2 cellular contexts compared by ENCODE assay signal in the genomic region with DNA sequence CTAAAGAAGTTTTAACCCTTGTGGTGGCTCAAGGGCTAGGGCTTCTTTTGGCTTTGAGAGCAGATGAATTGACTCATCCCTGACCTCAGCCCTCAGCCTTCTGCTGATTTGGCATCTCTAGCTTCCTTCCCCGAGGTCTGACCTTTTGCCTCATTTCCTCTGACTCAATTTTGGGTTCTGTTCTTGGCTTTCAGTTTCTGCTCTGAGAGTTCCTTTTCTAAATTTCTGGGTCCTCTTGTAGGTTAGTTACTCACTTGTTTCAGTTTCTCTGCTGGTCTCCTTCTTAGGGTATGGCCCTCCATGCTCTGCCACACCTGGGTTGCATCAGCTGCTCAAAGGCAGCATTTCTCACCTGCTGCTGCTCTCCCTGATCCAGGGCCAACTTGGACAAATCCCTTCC.
TF ChIP-seq lines count a peak whose summit lies in the region.

No MANE protein-coding gene starts in this region.

TF ChIP-seq in liver, 16 proteins besides CTCF, POLR2A, EP300 and RAD21:
- TF ChIP-seq GABPA (IDR thresholded peaks at IDR 0.05 in 1 of 2, conservative IDR thresholded peaks at IDR 0.05 in 1 of 2), result no peak
- peak in 1 of 2 donors; percentile 10 for TF ChIP-seq JUND (IDR thresholded peaks at IDR 0.05)
- TF ChIP-seq, protein P1, sequence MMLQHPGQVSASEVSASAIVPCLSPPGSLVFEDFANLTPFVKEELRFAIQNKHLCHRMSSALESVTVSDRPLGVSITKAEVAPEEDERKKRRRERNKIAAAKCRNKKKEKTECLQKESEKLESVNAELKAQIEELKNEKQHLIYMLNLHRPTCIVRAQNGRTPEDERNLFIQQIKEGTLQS (IDR thresholded peaks at IDR 0.05), result no peak
- no peak for TF ChIP-seq TAF1 (conservative IDR thresholded peaks at IDR 0.05)
- peak; percentile 67 for TF ChIP-seq NR2F2 (IDR thresholded peaks at IDR 0.05)
- peak in 1 of 2 donors; percentile 46 for TF ChIP-seq RXRA (IDR thresholded peaks at IDR 0.05)
- TF ChIP-seq, protein P2, sequence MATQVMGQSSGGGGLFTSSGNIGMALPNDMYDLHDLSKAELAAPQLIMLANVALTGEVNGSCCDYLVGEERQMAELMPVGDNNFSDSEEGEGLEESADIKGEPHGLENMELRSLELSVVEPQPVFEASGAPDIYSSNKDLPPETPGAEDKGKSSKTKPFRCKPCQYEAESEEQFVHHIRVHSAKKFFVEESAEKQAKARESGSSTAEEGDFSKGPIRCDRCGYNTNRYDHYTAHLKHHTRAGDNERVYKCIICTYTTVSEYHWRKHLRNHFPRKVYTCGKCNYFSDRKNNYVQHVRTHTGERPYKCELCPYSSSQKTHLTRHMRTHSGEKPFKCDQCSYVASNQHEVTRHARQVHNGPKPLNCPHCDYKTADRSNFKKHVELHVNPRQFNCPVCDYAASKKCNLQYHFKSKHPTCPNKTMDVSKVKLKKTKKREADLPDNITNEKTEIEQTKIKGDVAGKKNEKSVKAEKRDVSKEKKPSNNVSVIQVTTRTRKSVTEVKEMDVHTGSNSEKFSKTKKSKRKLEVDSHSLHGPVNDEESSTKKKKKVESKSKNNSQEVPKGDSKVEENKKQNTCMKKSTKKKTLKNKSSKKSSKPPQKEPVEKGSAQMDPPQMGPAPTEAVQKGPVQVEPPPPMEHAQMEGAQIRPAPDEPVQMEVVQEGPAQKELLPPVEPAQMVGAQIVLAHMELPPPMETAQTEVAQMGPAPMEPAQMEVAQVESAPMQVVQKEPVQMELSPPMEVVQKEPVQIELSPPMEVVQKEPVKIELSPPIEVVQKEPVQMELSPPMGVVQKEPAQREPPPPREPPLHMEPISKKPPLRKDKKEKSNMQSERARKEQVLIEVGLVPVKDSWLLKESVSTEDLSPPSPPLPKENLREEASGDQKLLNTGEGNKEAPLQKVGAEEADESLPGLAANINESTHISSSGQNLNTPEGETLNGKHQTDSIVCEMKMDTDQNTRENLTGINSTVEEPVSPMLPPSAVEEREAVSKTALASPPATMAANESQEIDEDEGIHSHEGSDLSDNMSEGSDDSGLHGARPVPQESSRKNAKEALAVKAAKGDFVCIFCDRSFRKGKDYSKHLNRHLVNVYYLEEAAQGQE (IDR thresholded peaks at IDR 0.05), result no peak
- no peak for TF ChIP-seq FOXA1 (IDR thresholded peaks at IDR 0.05)
- TF ChIP-seq EGR1 (IDR thresholded peaks at IDR 0.05; ENCODE audit: low read depth in 2 of 2), result no peak
- TF ChIP-seq YY1 (IDR thresholded peaks at IDR 0.05), result no peak
- TF ChIP-seq HNF4A (conservative IDR thresholded peaks at IDR 0.05), result no peak
- TF ChIP-seq, protein P3, sequence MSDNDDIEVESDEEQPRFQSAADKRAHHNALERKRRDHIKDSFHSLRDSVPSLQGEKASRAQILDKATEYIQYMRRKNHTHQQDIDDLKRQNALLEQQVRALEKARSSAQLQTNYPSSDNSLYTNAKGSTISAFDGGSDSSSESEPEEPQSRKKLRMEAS (IDR thresholded peaks at IDR 0.05), result peak; percentile 22
- no peak for TF ChIP-seq HNF4G (IDR thresholded peaks at IDR 0.05)
- TF ChIP-seq FOXA2 (IDR thresholded peaks at IDR 0.05), result no peak
- TF ChIP-seq, protein P4, sequence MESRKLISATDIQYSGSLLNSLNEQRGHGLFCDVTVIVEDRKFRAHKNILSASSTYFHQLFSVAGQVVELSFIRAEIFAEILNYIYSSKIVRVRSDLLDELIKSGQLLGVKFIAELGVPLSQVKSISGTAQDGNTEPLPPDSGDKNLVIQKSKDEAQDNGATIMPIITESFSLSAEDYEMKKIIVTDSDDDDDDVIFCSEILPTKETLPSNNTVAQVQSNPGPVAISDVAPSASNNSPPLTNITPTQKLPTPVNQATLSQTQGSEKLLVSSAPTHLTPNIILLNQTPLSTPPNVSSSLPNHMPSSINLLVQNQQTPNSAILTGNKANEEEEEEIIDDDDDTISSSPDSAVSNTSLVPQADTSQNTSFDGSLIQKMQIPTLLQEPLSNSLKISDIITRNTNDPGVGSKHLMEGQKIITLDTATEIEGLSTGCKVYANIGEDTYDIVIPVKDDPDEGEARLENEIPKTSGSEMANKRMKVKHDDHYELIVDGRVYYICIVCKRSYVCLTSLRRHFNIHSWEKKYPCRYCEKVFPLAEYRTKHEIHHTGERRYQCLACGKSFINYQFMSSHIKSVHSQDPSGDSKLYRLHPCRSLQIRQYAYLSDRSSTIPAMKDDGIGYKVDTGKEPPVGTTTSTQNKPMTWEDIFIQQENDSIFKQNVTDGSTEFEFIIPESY (IDR thresholded peaks at IDR 0.05), result no peak
- TF ChIP-seq SP1 (IDR thresholded peaks at IDR 0.05), result peak; percentile 18

TF ChIP-seq in HepG2, 621 proteins besides CTCF, POLR2A, EP300 and RAD21:
- TF ChIP-seq ZNF879 (CRISPR knock-in tag; IDR thresholded peaks at IDR 0.05) (no peak), KAT7 (CRISPR knock-in tag; IDR thresholded peaks at IDR 0.05; ENCODE audit: borderline replicate concordance) (no peak), KMT2A (CRISPR knock-in tag; IDR thresholded peaks at IDR 0.05) (no peak), SMARCE1 (IDR thresholded peaks at IDR 0.05; ENCODE audit: borderline replicate concordance) (no peak), ZNF567 (CRISPR knock-in tag; IDR thresholded peaks at IDR 0.05; ENCODE audit: borderline replicate concordance) (no peak), ZNF343 (CRISPR knock-in tag; IDR thresholded peaks at IDR 0.05) (no peak), TAF15 (IDR thresholded peaks at IDR 0.05; ENCODE audit: low read depth, low read length, poor library complexity, severe bottlenecking) (no peak), ZNF788 (CRISPR knock-in tag; IDR thresholded peaks at IDR 0.05; ENCODE audit: borderline replicate concordance) (no peak), HNRNPUL1 (IDR thresholded peaks at IDR 0.05; ENCODE audit: low read depth, low read length) (no peak), ZNF333 (CRISPR knock-in tag; IDR thresholded peaks at IDR 0.05; ENCODE audit: borderline replicate concordance) (no peak), ZNF652 (CRISPR knock-in tag; IDR thresholded peaks at IDR 0.05; ENCODE audit: borderline replicate concordance, low read depth) (no peak), NR1H2 (CRISPR knock-in tag; IDR thresholded peaks at IDR 0.05; ENCODE audit: borderline replicate concordance, low read depth) (no peak), AHR (CRISPR knock-in tag; IDR thresholded peaks at IDR 0.05) (no peak), ZNF781 (CRISPR knock-in tag; IDR thresholded peaks at IDR 0.05; ENCODE audit: borderline replicate concordance, not compliant biosample characterization) (no peak), ZNF674 (CRISPR knock-in tag; IDR thresholded peaks at IDR 0.05; ENCODE audit: low read depth) (no peak), ZNF75D (CRISPR knock-in tag; IDR thresholded peaks at IDR 0.05; ENCODE audit: borderline replicate concordance) (no peak), MED13 (CRISPR knock-in tag; IDR thresholded peaks at IDR 0.05) (no peak)
- TF ChIP-seq, protein P5, sequence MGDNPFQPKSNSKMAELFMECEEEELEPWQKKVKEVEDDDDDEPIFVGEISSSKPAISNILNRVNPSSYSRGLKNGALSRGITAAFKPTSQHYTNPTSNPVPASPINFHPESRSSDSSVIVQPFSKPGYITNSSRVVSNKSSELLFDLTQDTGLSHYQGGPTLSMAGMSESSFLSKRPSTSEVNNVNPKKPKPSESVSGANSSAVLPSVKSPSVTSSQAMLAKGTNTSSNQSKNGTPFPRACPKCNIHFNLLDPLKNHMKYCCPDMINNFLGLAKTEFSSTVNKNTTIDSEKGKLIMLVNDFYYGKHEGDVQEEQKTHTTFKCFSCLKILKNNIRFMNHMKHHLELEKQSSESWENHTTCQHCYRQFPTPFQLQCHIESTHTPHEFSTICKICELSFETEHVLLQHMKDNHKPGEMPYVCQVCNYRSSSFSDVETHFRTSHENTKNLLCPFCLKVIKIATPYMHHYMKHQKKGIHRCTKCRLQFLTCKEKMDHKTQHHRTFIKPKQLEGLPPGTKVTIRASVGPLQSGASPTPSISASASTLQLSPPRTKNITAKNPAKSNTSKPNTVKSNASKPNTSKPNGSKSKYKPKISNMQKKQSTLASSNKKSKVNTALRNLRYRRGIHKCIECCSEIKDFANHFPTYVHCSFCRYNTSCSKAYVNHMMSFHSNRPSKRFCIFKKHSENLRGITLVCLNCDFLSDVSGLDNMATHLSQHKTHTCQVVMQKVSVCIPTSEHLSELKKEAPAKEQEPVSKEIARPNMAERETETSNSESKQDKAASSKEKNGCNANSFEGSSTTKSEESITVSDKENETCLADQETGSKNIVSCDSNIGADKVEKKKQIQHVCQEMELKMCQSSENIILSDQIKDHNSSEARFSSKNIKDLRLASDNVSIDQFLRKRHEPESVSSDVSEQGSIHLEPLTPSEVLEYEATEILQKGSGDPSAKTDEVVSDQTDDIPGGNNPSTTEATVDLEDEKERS (CRISPR knock-in tag; IDR thresholded peaks at IDR 0.05), result no peak
- TF ChIP-seq, protein P6, sequence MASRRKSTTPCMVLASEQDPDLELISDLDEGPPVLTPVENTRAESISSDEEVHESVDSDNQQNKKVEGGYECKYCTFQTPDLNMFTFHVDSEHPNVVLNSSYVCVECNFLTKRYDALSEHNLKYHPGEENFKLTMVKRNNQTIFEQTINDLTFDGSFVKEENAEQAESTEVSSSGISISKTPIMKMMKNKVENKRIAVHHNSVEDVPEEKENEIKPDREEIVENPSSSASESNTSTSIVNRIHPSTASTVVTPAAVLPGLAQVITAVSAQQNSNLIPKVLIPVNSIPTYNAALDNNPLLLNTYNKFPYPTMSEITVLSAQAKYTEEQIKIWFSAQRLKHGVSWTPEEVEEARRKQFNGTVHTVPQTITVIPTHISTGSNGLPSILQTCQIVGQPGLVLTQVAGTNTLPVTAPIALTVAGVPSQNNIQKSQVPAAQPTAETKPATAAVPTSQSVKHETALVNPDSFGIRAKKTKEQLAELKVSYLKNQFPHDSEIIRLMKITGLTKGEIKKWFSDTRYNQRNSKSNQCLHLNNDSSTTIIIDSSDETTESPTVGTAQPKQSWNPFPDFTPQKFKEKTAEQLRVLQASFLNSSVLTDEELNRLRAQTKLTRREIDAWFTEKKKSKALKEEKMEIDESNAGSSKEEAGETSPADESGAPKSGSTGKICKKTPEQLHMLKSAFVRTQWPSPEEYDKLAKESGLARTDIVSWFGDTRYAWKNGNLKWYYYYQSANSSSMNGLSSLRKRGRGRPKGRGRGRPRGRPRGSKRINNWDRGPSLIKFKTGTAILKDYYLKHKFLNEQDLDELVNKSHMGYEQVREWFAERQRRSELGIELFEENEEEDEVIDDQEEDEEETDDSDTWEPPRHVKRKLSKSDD (CRISPR knock-in tag; IDR thresholded peaks at IDR 0.05; ENCODE audit: low read depth), result no peak
- TF ChIP-seq, protein P7, sequence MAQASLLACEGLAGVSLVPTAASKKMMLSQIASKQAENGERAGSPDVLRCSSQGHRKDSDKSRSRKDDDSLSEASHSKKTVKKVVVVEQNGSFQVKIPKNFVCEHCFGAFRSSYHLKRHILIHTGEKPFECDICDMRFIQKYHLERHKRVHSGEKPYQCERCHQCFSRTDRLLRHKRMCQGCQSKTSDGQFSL (CRISPR knock-in tag; IDR thresholded peaks at IDR 0.05), result no peak
